Comparison of ENCODE assay signal across 17 cellular contexts in genomic region chr5:91318727-91319126, GRCh38.
DNase-seq lines count a peak whose midpoint lies in the region; ATAC-seq lines count a peak whose summit lies in the region.
"Had no signal": no experiment of that assay in that cellular context is flagged by ENCODE, and none has a peak within 500 bp of the region (broad histone marks: within the 10 kb centered on the region; RNA-seq: fewer than 3 reads in every experiment).

No MANE protein-coding gene starts in this region.

- peak; percentile 64 for DNase-seq in activated CD4-positive, alpha-beta T cell treated with anti-CD3 and anti-CD28 coated beads for 36 hours
- no peak for DNase-seq in activated CD4-positive, alpha-beta T cell treated with anti-CD3 and anti-CD28 coated beads, Interleukin-2, amount 50 U/mL, for 1 hour
- DNase-seq in activated CD4-positive, alpha-beta T cell treated with anti-CD3 and anti-CD28 coated beads, Interleukin-2, amount 50 U/mL, for 48 hours, result peak; percentile 54 to 61
- peak; percentile 31 for DNase-seq in activated naive CD8-positive, alpha-beta T cell treated with anti-CD3 and anti-CD28 coated beads for 36 hours
- peak; percentile 28 to 51 for DNase-seq in stimulated activated CD4-positive, alpha-beta T cell treated with anti-CD3 and anti-CD28 coated beads, Interleukin-4, amount 100 ng/mL, for 4 hours
- DNase-seq: AML-193, Caco-2, cortex of kidney, hippocampal formation, islet precursor cell, NCI-H1105, NCI-H2107, NCI-H524 treated with DMSO at 0.1 percent for 48 hours, nucleus accumbens had no signal

- H3K27ac Mint-ChIP-seq in activated CD4-positive, alpha-beta T cell treated with anti-CD3 and anti-CD28 coated beads for 36 hours, result no peak overlapping the region
- H3K27ac Mint-ChIP-seq in activated naive CD8-positive, alpha-beta T cell treated with anti-CD3 and anti-CD28 coated beads for 36 hours, result peak overlapping the region; percentile 51

- CTCF ChIA-PET in activated CD4-positive, alpha-beta T cell treated with anti-CD3 and anti-CD28 coated beads for 36 hours (lab: Charles Lee), result interaction anchor here (0.8 kb wide), 1 partner anchor 109 kb away, joined by 5 read pairs; no protein-coding TSS in a partner anchor

- no peaks in the 10 kb centered on the region for H3K36me3 Mint-ChIP-seq in activated CD4-positive, alpha-beta T cell treated with anti-CD3 and anti-CD28 coated beads for 36 hours (ENCODE audit: low read depth)
- no peaks in the 10 kb centered on the region for H3K36me3 Mint-ChIP-seq in activated naive CD8-positive, alpha-beta T cell treated with anti-CD3 and anti-CD28 coated beads for 36 hours

- H3K4me1 Mint-ChIP-seq in activated CD4-positive, alpha-beta T cell treated with anti-CD3 and anti-CD28 coated beads for 36 hours, result peaks cover 24% of the 10 kb centered on the region
- peaks cover 20% of the 10 kb centered on the region for H3K4me1 Mint-ChIP-seq in activated naive CD8-positive, alpha-beta T cell treated with anti-CD3 and anti-CD28 coated beads for 36 hours

- H3K4me3 Mint-ChIP-seq in activated CD4-positive, alpha-beta T cell treated with anti-CD3 and anti-CD28 coated beads for 36 hours, result no peak overlapping the region
- no peak overlapping the region for H3K4me3 Mint-ChIP-seq in activated naive CD8-positive, alpha-beta T cell treated with anti-CD3 and anti-CD28 coated beads for 36 hours

- no peaks in the 10 kb centered on the region for H3K27me3 Mint-ChIP-seq in activated CD4-positive, alpha-beta T cell treated with anti-CD3 and anti-CD28 coated beads for 36 hours
- no peaks in the 10 kb centered on the region for H3K27me3 Mint-ChIP-seq in activated naive CD8-positive, alpha-beta T cell treated with anti-CD3 and anti-CD28 coated beads for 36 hours

- no peaks in the 10 kb centered on the region for H3K9me3 Mint-ChIP-seq in activated CD4-positive, alpha-beta T cell treated with anti-CD3 and anti-CD28 coated beads for 36 hours (ENCODE audit: low read depth)
- no peaks in the 10 kb centered on the region for H3K9me3 Mint-ChIP-seq in activated naive CD8-positive, alpha-beta T cell treated with anti-CD3 and anti-CD28 coated beads for 36 hours

- POLR2A ChIA-PET in activated CD4-positive, alpha-beta T cell treated with anti-CD3 and anti-CD28 coated beads for 36 hours (lab: Charles Lee), result interaction anchor here (0.6 kb wide), 1 partner anchor 55 kb away, joined by 7 read pairs; no protein-coding TSS in a partner anchor

- intact Hi-C loops in activated CD4-positive, alpha-beta T cell treated with anti-CD3 and anti-CD28 coated beads for 36 hours (cut with DNase I, micrococcal nuclease), result no loop called here

- no peak for ATAC-seq in activated CD4-positive, alpha-beta T cell treated with anti-CD3 and anti-CD28 coated beads for 36 hours
- ATAC-seq in HG03108 (IDR thresholded peaks at IDR 0.05; ENCODE audit: unreplicated experiment), result no peak
- ATAC-seq in GM21528 (IDR thresholded peaks at IDR 0.05; ENCODE audit: low FRiP score, unreplicated experiment), result no peak
- no peak for ATAC-seq in GM21447 (IDR thresholded peaks at IDR 0.05; ENCODE audit: unreplicated experiment)
